Comparison of ENCODE assay signal across 8 cellular contexts in the genomic region with DNA sequence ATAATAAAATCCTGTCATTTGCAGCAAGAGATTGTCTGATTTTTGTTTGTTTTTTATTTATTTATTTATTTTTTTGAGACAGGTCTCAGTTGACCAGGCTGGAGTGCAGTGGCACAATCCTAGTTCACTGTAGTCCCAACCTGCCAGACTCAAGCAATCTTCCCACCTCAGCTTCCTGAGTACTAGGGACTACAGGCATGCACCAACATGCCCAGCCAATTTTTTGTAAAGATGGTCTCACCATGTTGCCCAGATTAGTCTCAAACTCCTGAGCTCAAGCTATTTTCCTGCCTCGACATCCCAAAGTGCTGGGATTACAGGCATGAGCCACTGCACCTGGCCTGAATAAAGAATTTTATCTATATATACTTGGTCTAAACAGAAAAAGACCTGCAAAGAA.
"Had no signal": no experiment of that assay in that cellular context is flagged by ENCODE, and none has a peak within 500 bp of the region (broad histone marks: within the 10 kb centered on the region; RNA-seq: fewer than 3 reads in every experiment).

No MANE protein-coding gene starts in this region.

- FAIRE-seq: HepG2 had no signal

- H3K9ac ChIP-seq: GM23248 had no signal

- DNase-seq: GOT3, H7, HFFc6 had no signal

- H3K4me3 ChIP-seq: HAP-1 had no signal

- ATAC-seq: HCT116, HepG2 had no signal

- H3K9me3 ChIP-seq: HAP-1 had no signal

- H3K27ac ChIP-seq: HL-60 had no signal

- H3K36me3 ChIP-seq: HAP-1 had no signal

- H3K4me1 ChIP-seq: HAP-1 had no signal
